23 cellular contexts compared by ENCODE assay signal in the genomic region with DNA sequence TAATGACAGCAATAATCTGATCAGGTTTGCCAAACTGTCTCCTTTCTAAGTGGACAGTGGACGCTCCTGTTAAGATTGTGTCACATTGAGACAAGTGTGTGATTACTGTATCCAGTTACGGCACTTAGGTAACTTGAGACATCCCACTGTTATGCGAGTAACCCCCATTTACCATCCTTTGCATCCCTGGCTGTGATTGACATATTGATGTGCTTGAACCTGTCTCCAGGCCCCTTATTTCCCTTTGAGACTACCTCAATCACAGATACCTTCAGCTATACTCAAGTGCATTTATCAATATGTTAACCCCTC.
A peak's percentile ranks its signal among the peaks of the same experiment; 100 is the strongest.
DNase-seq lines count a peak whose midpoint lies in the region; ATAC-seq, FAIRE-seq and TF ChIP-seq lines count a peak whose summit lies in the region.
"Had no signal": no experiment of that assay in that cellular context is flagged by ENCODE, and none has a peak within 500 bp of the region (broad histone marks: within the 10 kb centered on the region; RNA-seq: fewer than 3 reads in every experiment).

No MANE protein-coding gene starts in this region.

- BruUV-seq in GM12878 (replicated peaks; lab: Mats Ljungman, UMichigan), result no TSS peak

- in situ Hi-C loops in GM12878 (cut with MboI), result no loop called here

- no peak overlapping the region for H3K4me3 ChIP-seq in GM12878
- H3K4me3 ChIP-seq: SJSA1 had no signal

- no peaks in the 10 kb centered on the region for H3K36me3 ChIP-seq in GM12878 (ENCODE audit: control insufficient read depth in 2 of 2, insufficient read depth in 2 of 2, low read length in 1 of 2)
- H3K36me3 ChIP-seq: SJSA1 had no signal

- H2AFZ ChIP-seq in GM12878 (ENCODE audit: control insufficient read depth, low read depth, low read length), result no peak overlapping the region

- DNase-seq in HEK293T (ENCODE audit: extremely low spot score), result no peak
- DNase-seq in NCI-H1436 (lab: John Stamatoyannopoulos, UW), result peak; percentile 5
- DNase-seq in NCI-H2227 treated with DMSO at 0.1 percent for 48 hours (lab: John Stamatoyannopoulos, UW), result peak; percentile 19
- DNase-seq in GM12878 (ENCODE audit: low read depth, low spot score), result no peak
- DNase-seq in iPS-NIHi7 (ENCODE audit: extremely low spot score), result no peak
- DNase-seq in ecto neural progenitor cell (ENCODE audit: low spot score), result no peak
- DNase-seq: C1 segment of cervical spinal cord; CD4-positive, alpha-beta memory T cell; COR-L47; Karpas-422; NCI-H1092; NCI-H1694; NCI-H2029 treated with DMSO at 0.1 percent for 48 hours; NCI-H2171 treated with DMSO at 0.1 percent for 48 hours; NCI-H446; NCI-H526 treated with DMSO at 0.1 percent for 48 hours; Right ventricle myocardium superior; RPMI8226; T-helper 2 cell had no signal

- no peak overlapping the region for H3K27ac ChIP-seq in GM12878 (ENCODE audit: control insufficient read depth, insufficient read depth)
- H3K27ac ChIP-seq: SJSA1 had no signal

- H3K4me2 ChIP-seq in GM12878 (ENCODE audit: control insufficient read depth, insufficient read depth), result no peak overlapping the region

- no peaks in the 10 kb centered on the region for H3K79me2 ChIP-seq in GM12878 (ENCODE audit: control insufficient read depth, insufficient read depth, low read length)

- no peak for TF ChIP-seq CTCF in GM12878 (IDR thresholded peaks at IDR 0.05 in 2 of 3, conservative IDR thresholded peaks at IDR 0.05 in 1 of 3; ENCODE audit: control insufficient read depth in 2 of 3, extremely low read depth in 1 of 3, insufficient read depth in 1 of 3, low read depth in 3 of 3, low read length in 3 of 3)

- SMC1A ChIA-PET in GM12878 (lab: Charles Lee; ENCODE audit: uncharacterized antibody, unreplicated experiment), result interaction anchor here (0.7 to 4.5 kb wide), 9 partner anchors 13 to 625 kb away, joined by 3 to 19 read pairs (median 4); no protein-coding TSS in a partner anchor

- no peaks in the 10 kb centered on the region for H3K27me3 ChIP-seq in GM12878 (replicated peaks in 1 of 2; ENCODE audit: control insufficient read depth in 2 of 2, insufficient read depth in 2 of 2, low read length in 1 of 2)
- H3K27me3 ChIP-seq: SJSA1 had no signal

- intact Hi-C loops in GM12878 (cut with micrococcal nuclease; ENCODE audit: unreplicated experiment), result no loop called here

- RAD21 ChIA-PET in GM12878 (lab: Charles Lee; ENCODE audit: unreplicated experiment), result interaction anchor here (0.8 to 1.5 kb wide), 5 partner anchors 14 to 124 kb away, joined by 3 to 5 read pairs (median 3); no protein-coding TSS in a partner anchor

- no peak overlapping the region for H3K9ac ChIP-seq in GM12878 (ENCODE audit: control insufficient read depth, insufficient read depth, low read length)

- CTCF ChIA-PET in HEK293T (lab: Yijun Ruan, JAX) (no interaction called here), GM12878 (lab: Yijun Ruan, JAX) (no interaction called here)

- H3K4me1 ChIP-seq in GM12878 (ENCODE audit: control insufficient read depth, insufficient read depth, low read length), result no peaks in the 10 kb centered on the region
- H3K4me1 ChIP-seq: SJSA1 had no signal

- no peaks in the 10 kb centered on the region for H4K20me1 ChIP-seq in GM12878 (ENCODE audit: control insufficient read depth, insufficient read depth)

- no peaks in the 10 kb centered on the region for H3K9me3 ChIP-seq in GM12878 (replicated peaks; ENCODE audit: control insufficient read depth, insufficient read depth, low read length)
- H3K9me3 ChIP-seq: SJSA1 had no signal

- 7% methylated on average over 3 of the region's 3 CpGs for WGBS in GM12878 (ENCODE audit: insufficient coverage, insufficient replicate concordance, low lambda C conversion rate, missing lambda C conversion rate)

- ATAC-seq in GM12878, result no peak
- ATAC-seq in GM18502 (IDR thresholded peaks at IDR 0.05; ENCODE audit: poor library complexity, unreplicated experiment), result no peak
- ATAC-seq: HepG2 had no signal

- POLR2A ChIA-PET in HEK293T (lab: Yijun Ruan, JAX), result no interaction called here
- POLR2A ChIA-PET in GM12878 (lab: Charles Lee), result interaction anchor here (0.6 to 1.3 kb wide), 3 partner anchors 14 to 225 kb away, joined by 3 to 4 read pairs (median 3); no protein-coding TSS in a partner anchor

- no peak for FAIRE-seq in GM12878 (lab: Jason Lieb, UNC)
- FAIRE-seq: G401.6, HepG2 had no signal

- TF ChIP-seq POLR2A in GM12878 (IDR thresholded peaks at IDR 0.05; ENCODE audit: low read depth, low read length), result no peak

- no peak for TF ChIP-seq RAD21 in GM12878 (IDR thresholded peaks at IDR 0.05; ENCODE audit: insufficient read depth, low read depth, low read length)

- TF ChIP-seq EP300 in GM12878 (IDR thresholded peaks at IDR 0.05; ENCODE audit: borderline replicate concordance in 1 of 2, control insufficient read depth in 1 of 2, low read depth in 2 of 2, low read length in 2 of 2), result no peak

TF ChIP-seq in HEK293T, 16 proteins besides CTCF, POLR2A, EP300 and RAD21:
- TF ChIP-seq TARDBP (IDR thresholded peaks at IDR 0.05) (no peak), PKNOX1 (IDR thresholded peaks at IDR 0.05) (peak; percentile 47), SP1 (IDR thresholded peaks at IDR 0.05) (no peak), ELF4 (IDR thresholded peaks at IDR 0.05) (no peak), FOXA1 (IDR thresholded peaks at IDR 0.05) (no peak)

TF ChIP-seq in GM12878, 131 proteins besides CTCF, POLR2A, EP300 and RAD21:
- TF ChIP-seq, protein P1, sequence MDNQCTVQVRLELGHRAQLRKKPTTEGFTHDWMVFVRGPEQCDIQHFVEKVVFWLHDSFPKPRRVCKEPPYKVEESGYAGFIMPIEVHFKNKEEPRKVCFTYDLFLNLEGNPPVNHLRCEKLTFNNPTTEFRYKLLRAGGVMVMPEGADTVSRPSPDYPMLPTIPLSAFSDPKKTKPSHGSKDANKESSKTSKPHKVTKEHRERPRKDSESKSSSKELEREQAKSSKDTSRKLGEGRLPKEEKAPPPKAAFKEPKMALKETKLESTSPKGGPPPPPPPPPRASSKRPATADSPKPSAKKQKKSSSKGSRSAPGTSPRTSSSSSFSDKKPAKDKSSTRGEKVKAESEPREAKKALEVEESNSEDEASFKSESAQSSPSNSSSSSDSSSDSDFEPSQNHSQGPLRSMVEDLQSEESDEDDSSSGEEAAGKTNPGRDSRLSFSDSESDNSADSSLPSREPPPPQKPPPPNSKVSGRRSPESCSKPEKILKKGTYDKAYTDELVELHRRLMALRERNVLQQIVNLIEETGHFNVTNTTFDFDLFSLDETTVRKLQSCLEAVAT (IDR thresholded peaks at IDR 0.05), result 0 out of 2 replicates have a peak, but pooled peaks have one; percentile 6
- TF ChIP-seq MTA2 (IDR thresholded peaks at IDR 0.05; ENCODE audit: low read depth) (0 out of 2 replicates have a peak, but pooled peaks have one; percentile 7), ZNF622 (IDR thresholded peaks at IDR 0.05) (no peak), ZBTB11 (CRISPR knock-in tag; IDR thresholded peaks at IDR 0.05) (no peak), SMARCA5 (IDR thresholded peaks at IDR 0.05) (no peak), PKNOX1 (IDR thresholded peaks at IDR 0.05) (0 out of 2 replicates have a peak, but pooled peaks have one; percentile 4)
- TF ChIP-seq, protein P2, sequence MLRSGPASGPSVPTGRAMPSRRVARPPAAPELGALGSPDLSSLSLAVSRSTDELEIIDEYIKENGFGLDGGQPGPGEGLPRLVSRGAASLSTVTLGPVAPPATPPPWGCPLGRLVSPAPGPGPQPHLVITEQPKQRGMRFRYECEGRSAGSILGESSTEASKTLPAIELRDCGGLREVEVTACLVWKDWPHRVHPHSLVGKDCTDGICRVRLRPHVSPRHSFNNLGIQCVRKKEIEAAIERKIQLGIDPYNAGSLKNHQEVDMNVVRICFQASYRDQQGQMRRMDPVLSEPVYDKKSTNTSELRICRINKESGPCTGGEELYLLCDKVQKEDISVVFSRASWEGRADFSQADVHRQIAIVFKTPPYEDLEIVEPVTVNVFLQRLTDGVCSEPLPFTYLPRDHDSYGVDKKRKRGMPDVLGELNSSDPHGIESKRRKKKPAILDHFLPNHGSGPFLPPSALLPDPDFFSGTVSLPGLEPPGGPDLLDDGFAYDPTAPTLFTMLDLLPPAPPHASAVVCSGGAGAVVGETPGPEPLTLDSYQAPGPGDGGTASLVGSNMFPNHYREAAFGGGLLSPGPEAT (IDR thresholded peaks at IDR 0.05; ENCODE audit: low read depth), result 0 out of 2 replicates have a peak, but pooled peaks have one; percentile 19

Comparison
In these comparisons a context has a peak if more than half of its experiments do, and no peak if none do; other contexts are left out.
1. DNase-seq: peak in NCI-H1436 (single experiment) and NCI-H2227 treated with DMSO at 0.1 percent for 48 hours (single experiment); none in HEK293T (single experiment), GM12878 (single experiment), iPS-NIHi7 (single experiment) and ecto neural progenitor cell (single experiment).